ENCODE assay signal across 1 cellular context in genomic region chr7:6379881-6380280, GRCh38.
TF ChIP-seq lines count a peak whose summit lies in the region.

No MANE protein-coding gene starts in this region.

TF ChIP-seq in GM12878, 131 proteins besides CTCF, POLR2A, EP300 and RAD21:
- TF ChIP-seq CBFB (IDR thresholded peaks at IDR 0.05; ENCODE audit: low read depth) (no peak), GABPA (IDR thresholded peaks at IDR 0.05; ENCODE audit: low read depth) (no peak), CREB1 (IDR thresholded peaks at IDR 0.05; ENCODE audit: low read depth) (no peak), ZBTB11 (CRISPR knock-in tag; IDR thresholded peaks at IDR 0.05) (no peak), ZSCAN29 (IDR thresholded peaks at IDR 0.05) (no peak), ASH2L (IDR thresholded peaks at IDR 0.05; ENCODE audit: borderline replicate concordance, low read depth) (no peak)
